ENCODE assay signal across 1 cellular context in the genomic region with DNA sequence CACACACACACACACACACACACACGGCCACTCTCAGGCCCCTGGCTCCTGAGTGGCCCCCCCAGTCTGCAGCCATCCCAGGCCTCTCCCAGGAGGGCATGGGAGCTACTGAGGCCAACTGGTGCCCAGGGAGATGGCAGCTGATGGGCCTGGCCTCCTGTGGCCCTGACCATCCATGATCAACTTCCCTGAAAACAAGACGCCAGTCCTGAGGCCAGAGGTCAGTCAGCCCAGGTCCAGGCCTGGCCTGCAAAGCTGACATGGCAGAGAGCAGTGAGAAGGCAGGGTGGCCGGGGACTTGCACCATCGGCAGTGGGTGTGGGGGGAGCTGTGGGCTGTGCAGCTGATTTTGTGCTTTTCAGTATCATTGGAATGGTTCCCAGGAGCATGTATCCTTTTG.
TF ChIP-seq lines count a peak whose summit lies in the region.

No MANE protein-coding gene starts in this region.

TF ChIP-seq in HepG2, 621 proteins besides CTCF, POLR2A, EP300 and RAD21 (continued from another document):
- TF ChIP-seq, protein P1, sequence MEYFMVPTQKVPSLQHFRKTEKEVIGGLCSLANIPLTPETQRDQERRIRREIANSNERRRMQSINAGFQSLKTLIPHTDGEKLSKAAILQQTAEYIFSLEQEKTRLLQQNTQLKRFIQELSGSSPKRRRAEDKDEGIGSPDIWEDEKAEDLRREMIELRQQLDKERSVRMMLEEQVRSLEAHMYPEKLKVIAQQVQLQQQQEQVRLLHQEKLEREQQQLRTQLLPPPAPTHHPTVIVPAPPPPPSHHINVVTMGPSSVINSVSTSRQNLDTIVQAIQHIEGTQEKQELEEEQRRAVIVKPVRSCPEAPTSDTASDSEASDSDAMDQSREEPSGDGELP (IDR thresholded peaks at IDR 0.05; ENCODE audit: borderline replicate concordance, low read depth) = no peak
- TF ChIP-seq ATRX (CRISPR knock-in tag; IDR thresholded peaks at IDR 0.05; ENCODE audit: borderline replicate concordance) = no peak
- no peak for TF ChIP-seq ZIK1 (CRISPR knock-in tag; IDR thresholded peaks at IDR 0.05; ENCODE audit: borderline replicate concordance, low read depth)
- no peak for TF ChIP-seq CCDC6 (CRISPR knock-in tag; IDR thresholded peaks at IDR 0.05)
- TF ChIP-seq CBX1 (IDR thresholded peaks at IDR 0.05; ENCODE audit: low read depth) = no peak
- no peak for TF ChIP-seq IKZF4 (CRISPR knock-in tag; IDR thresholded peaks at IDR 0.05; ENCODE audit: borderline replicate concordance, low read depth, not compliant biosample characterization)
- no peak for TF ChIP-seq ZNF713 (CRISPR knock-in tag; IDR thresholded peaks at IDR 0.05)
- TF ChIP-seq ATF7 (IDR thresholded peaks at IDR 0.05) = no peak
- no peak for TF ChIP-seq ATF7 (CRISPR knock-in tag; IDR thresholded peaks at IDR 0.05)
